In genomic region chr17:18323007-18323406, GRCh38 we compare ENCODE assay signal across 15 cellular contexts. TPM values are rescaled to one million over a fixed set of nuclear protein-coding genes. Genes with fewer than 3 reads are reported as not detected.
DNase-seq lines count a peak whose midpoint lies in the region; ATAC-seq and TF ChIP-seq lines count a peak whose summit lies in the region.
"Had no signal": no experiment of that assay in that cellular context is flagged by ENCODE, and none has a peak within 500 bp of the region (broad histone marks: within the 10 kb centered on the region; RNA-seq: fewer than 3 reads in every experiment).

No MANE protein-coding gene starts in this region.

- H3K4me1 ChIP-seq in GM23248 (ENCODE audit: insufficient read depth), result peaks cover 15% of the 10 kb centered on the region
- peaks cover 22% of the 10 kb centered on the region for H3K4me1 ChIP-seq in OCI-LY7 (ENCODE audit: insufficient read depth, low read length, poor library complexity, severe bottlenecking)
- no peaks in the 10 kb centered on the region for H3K4me1 ChIP-seq in neuronal stem cell (ENCODE audit: control insufficient read depth in 2 of 2, insufficient read depth in 1 of 2, low read depth in 1 of 2, low read length in 2 of 2)

- WGBS in GM23248 (ENCODE audit: low coverage in 1 of 2, low lambda C conversion rate in 2 of 2, missing lambda C conversion rate in 2 of 2), 2 experiments, result 25% methylated on average over 3 of the region's 3 CpGs
- WGBS in neuronal stem cell (ENCODE audit: extremely low coverage in 2 of 2, insufficient read length in 2 of 2, insufficient replicate concordance in 1 of 2), 2 donors, result no CpG with 5 or more reads among the region's 3 CpGs

- H3K79me2 ChIP-seq in GM23248 (ENCODE audit: insufficient read depth), result peaks cover 73% of the 10 kb centered on the region
- H3K79me2 ChIP-seq in OCI-LY7 (ENCODE audit: insufficient read depth, low read depth, low read length), result peaks cover 2% of the 10 kb centered on the region; the same call in 1 of the 2 replicates

- H3K9me3 ChIP-seq in AG04450 (ENCODE audit: control insufficient read depth, insufficient read depth, low read length), result no peaks in the 10 kb centered on the region
- H3K9me3 ChIP-seq in GM23248 (ENCODE audit: low read depth), result no peaks in the 10 kb centered on the region
- no peaks in the 10 kb centered on the region for H3K9me3 ChIP-seq in OCI-LY7 (ENCODE audit: low read length)
- H3K9me3 ChIP-seq in neuronal stem cell (replicated peaks in 1 of 2; ENCODE audit: control insufficient read depth in 2 of 2, insufficient read depth in 1 of 2, low read depth in 1 of 2, low read length in 2 of 2), result peaks cover 0 to 2% of the 10 kb centered on the region in 2 donors
- H3K9me3 ChIP-seq: BLaER1 treated with 17β-estradiol and CSF1 and Interleukin-3, amounts not matched to agents 10 nM and 100 nM; neutrophil had no signal

- DNase-seq in AG04450 (ENCODE audit: low read depth, low spot score), result no peak
- peak; percentile 63 for DNase-seq in GM23248
- DNase-seq in OCI-LY7 (ENCODE audit: low spot score), result peak; percentile 25
- peak; percentile 29 for DNase-seq in epithelial cell of esophagus (ENCODE audit: low read depth)
- no peak for DNase-seq in neuronal stem cell (ENCODE audit: low spot score)
- no peak for DNase-seq in DMS79 (lab: John Stamatoyannopoulos, UW)
- DNase-seq: central memory CD4-positive, alpha-beta T cell; Right ventricle myocardium superior; stimulated activated CD4-positive, alpha-beta T cell treated with anti-CD3 and anti-CD28 coated beads, Interleukin-15, amount 100 ng/mL, for 24 hours had no signal

- no peak overlapping the region for H3K4me2 ChIP-seq in GM23248 (ENCODE audit: unreplicated experiment)
- H3K4me2 ChIP-seq in OCI-LY7 (ENCODE audit: low read length), result no peak overlapping the region
- no peak overlapping the region for H3K4me2 ChIP-seq in neuronal stem cell (ENCODE audit: insufficient read depth, low read length, poor library complexity, severe bottlenecking)

- no peaks in the 10 kb centered on the region for H4K20me1 ChIP-seq in GM23248 (ENCODE audit: insufficient read depth)
- H4K20me1 ChIP-seq in OCI-LY7 (ENCODE audit: insufficient read depth, low read length), result no peaks in the 10 kb centered on the region

- CTCF ChIA-PET in AG04450 (lab: Charles Lee), result no interaction called here
- CTCF ChIA-PET in OCI-LY7 (lab: Charles Lee; ENCODE audit: unreplicated experiment), result interaction anchor here (1.2 kb wide), 1 partner anchor 10 kb away, joined by 3 read pairs; no protein-coding TSS in a partner anchor

- no peak overlapping the region for H2BK5ac ChIP-seq in neuronal stem cell (ENCODE audit: low read length)

- H3K9ac ChIP-seq in GM23248, result no peak overlapping the region
- H3K9ac ChIP-seq in neuronal stem cell (ENCODE audit: low read depth, low read length, poor library complexity), result no peak overlapping the region

- H4K91ac ChIP-seq in neuronal stem cell (ENCODE audit: low read depth, low read length, poor library complexity), result no peak overlapping the region

- in situ Hi-C loops in GM23248 (cut with MboI), result no loop called here

- no peak overlapping the region for H2BK15ac ChIP-seq in neuronal stem cell (ENCODE audit: low read length)

- H2BK12ac ChIP-seq in neuronal stem cell (ENCODE audit: low read length), result no peak overlapping the region

- no peak overlapping the region for H3K18ac ChIP-seq in neuronal stem cell (ENCODE audit: low read length)

- POLR2A ChIA-PET in AG04450 (lab: Yijun Ruan, JAX) (no interaction called here), OCI-LY7 (lab: Charles Lee) (no interaction called here)

- no peak for ATAC-seq in GM18502 (IDR thresholded peaks at IDR 0.05; ENCODE audit: poor library complexity, unreplicated experiment)
- ATAC-seq in HG02885 (IDR thresholded peaks at IDR 0.05; ENCODE audit: poor library complexity, unreplicated experiment), result no peak
- ATAC-seq: WTC11 had no signal

- H3K9me2 ChIP-seq in GM23248 (ENCODE audit: insufficient read depth), result no peaks in the 10 kb centered on the region
- no peaks in the 10 kb centered on the region for H3K9me2 ChIP-seq in OCI-LY7 (ENCODE audit: insufficient read depth, low read length)

- H2AFZ ChIP-seq in GM23248, result no peak overlapping the region
- no peak overlapping the region for H2AFZ ChIP-seq in OCI-LY7 (ENCODE audit: low read length)
- no peak overlapping the region for H2AFZ ChIP-seq in neuronal stem cell (ENCODE audit: low read length)

- no peak overlapping the region for H2AK5ac ChIP-seq in neuronal stem cell (ENCODE audit: low read depth, low read length)

- H3K79me1 ChIP-seq in neuronal stem cell (ENCODE audit: low read depth, low read length), result no peaks in the 10 kb centered on the region

- TF ChIP-seq CTCF in AG04450 (IDR thresholded peaks at IDR 0.05; ENCODE audit: low read depth, low read length), result peak; percentile 14; the same call in 1 of the 2 replicates
- peak; percentile 62 for TF ChIP-seq CTCF in OCI-LY7 (conservative IDR thresholded peaks at IDR 0.05; ENCODE audit: low read length)
- TF ChIP-seq CTCF in epithelial cell of esophagus (IDR thresholded peaks at IDR 0.05; ENCODE audit: insufficient read depth, low read depth, low read length, missing control alignments), result no peak

- H3K36me3 ChIP-seq in GM23248 (ENCODE audit: low read depth) (peaks cover 7% of the 10 kb centered on the region; the same call in 1 of the 2 replicates), OCI-LY7 (ENCODE audit: insufficient read depth, low read length) (peaks cover 49% of the 10 kb centered on the region), neuronal stem cell (replicated peaks in 1 of 2; ENCODE audit: control insufficient read depth in 2 of 2, insufficient read depth in 2 of 2, low read length in 2 of 2) (peaks cover 26 to 82% of the 10 kb centered on the region in 2 donors)

- no peak overlapping the region for H3K27ac ChIP-seq in AG04450 (ENCODE audit: low read depth, low read length)
- H3K27ac ChIP-seq in GM23248, result no peak overlapping the region
- no peak overlapping the region for H3K27ac ChIP-seq in OCI-LY7 (ENCODE audit: low read depth, low read length, poor library complexity, severe bottlenecking)
- H3K27ac ChIP-seq in neuronal stem cell (replicated peaks; ENCODE audit: low read length), result no peak overlapping the region
- H3K27ac ChIP-seq: neutrophil had no signal

- H3K4me3 ChIP-seq in AG04450 (ENCODE audit: low read depth, low read length), result no peak overlapping the region
- H3K4me3 ChIP-seq in GM23248, result no peak overlapping the region
- H3K4me3 ChIP-seq in OCI-LY7 (ENCODE audit: low read depth, low read length, poor library complexity, severe bottlenecking), result no peak overlapping the region
- no peak overlapping the region for H3K4me3 ChIP-seq in epithelial cell of esophagus (ENCODE audit: low read length)
- H3K4me3 ChIP-seq in neuronal stem cell (ENCODE audit: low read length in 2 of 2), result no peak overlapping the region
- H3K4me3 ChIP-seq: BLaER1 treated with 17β-estradiol and CSF1 and Interleukin-3, amounts not matched to agents 10 nM and 100 nM had no signal

- no peak overlapping the region for H3K23ac ChIP-seq in neuronal stem cell (ENCODE audit: low read depth, low read length, poor library complexity)

- no peak overlapping the region for H3K14ac ChIP-seq in neuronal stem cell (ENCODE audit: low read length)

- no peaks in the 10 kb centered on the region for H3F3A ChIP-seq in GM23248 (ENCODE audit: insufficient read depth)

- no peak overlapping the region for H3K4ac ChIP-seq in neuronal stem cell (ENCODE audit: low read length)

- no TSS peak for BruUV-seq in OCI-LY7 (replicated peaks; lab: Mats Ljungman, UMichigan)

- H3K27me3 ChIP-seq in AG04450 (ENCODE audit: control insufficient read depth, insufficient read depth, low read length) (no peaks in the 10 kb centered on the region), GM23248 (replicated peaks; ENCODE audit: insufficient read depth) (no peaks in the 10 kb centered on the region), neuronal stem cell (ENCODE audit: control insufficient read depth in 3 of 3, insufficient read depth in 3 of 3, low read depth in 1 of 3, low read length in 3 of 3) (no peaks in the 10 kb centered on the region)
- H3K27me3 ChIP-seq: BLaER1 treated with 17β-estradiol and CSF1 and Interleukin-3, amounts not matched to agents 10 nM and 100 nM; neutrophil had no signal

- intact Hi-C loops in OCI-LY7 (cut with micrococcal nuclease; ENCODE audit: unreplicated experiment), result no loop called here

- H4K8ac ChIP-seq in neuronal stem cell (ENCODE audit: low read depth, low read length), result no peak overlapping the region

- H2BK120ac ChIP-seq in neuronal stem cell (ENCODE audit: low read depth, low read length), result no peak overlapping the region

RNA-seq across cellular contexts. Expression of gene SMCR8, which starts 7.9 kb away (rescaled TPM):
- 8.5 and 9.1 TPM in 2 replicates for polyA plus RNA-seq in AG04450 (2011; rRNA removed)
- polyA minus RNA-seq in AG04450 (2011; rRNA and poly(A)+ RNA removed), result 14.5 and 16.9 TPM in 2 replicates
- total RNA-seq in GM23248 (2014; rRNA removed; shearing (Covaris generic)), result 10.5 and 15.0 TPM in 2 replicates
- polyA plus RNA-seq in GM23248 (2016; fragmentation: Nextera tagmentation; extraction: Ambion mirVana), result 2.2 and 2.5 TPM in 2 replicates
- 11.1 and 11.8 TPM in 2 replicates for total RNA-seq in OCI-LY7 (2014; rRNA removed; shearing (Covaris generic))
- 16.1 and 16.3 TPM in 2 replicates for total RNA-seq in OCI-LY7 (2022)
- polyA plus RNA-seq in neuronal stem cell (2013, experiment 1 of 2), result 4.7 TPM
- 4.8 TPM for polyA plus RNA-seq in neuronal stem cell (2013, experiment 2 of 2)

RNA-seq across cellular contexts. Expression of gene TOP3A, which starts 8.2 kb away (rescaled TPM):
- polyA plus RNA-seq in AG04450 (2011; rRNA removed) (11.9 and 12.2 TPM in 2 replicates), GM23248 (2016; fragmentation: Nextera tagmentation; extraction: Ambion mirVana) (12.2 and 14.1 TPM in 2 replicates)
- 22.0 and 24.9 TPM in 2 replicates for polyA minus RNA-seq in AG04450 (2011; rRNA and poly(A)+ RNA removed)
- total RNA-seq in GM23248 (2014; rRNA removed; shearing (Covaris generic)), result 23.5 and 47.1 TPM in 2 replicates
- total RNA-seq in OCI-LY7 (2014; rRNA removed; shearing (Covaris generic)), result 48.3 and 48.5 TPM in 2 replicates
- 63.0 and 64.4 TPM in 2 replicates for total RNA-seq in OCI-LY7 (2022)
- polyA plus RNA-seq in neuronal stem cell (2013, experiment 1 of 2), result 18.5 TPM
- 19.5 TPM for polyA plus RNA-seq in neuronal stem cell (2013, experiment 2 of 2)

RNA-seq across cellular contexts. Expression of gene SHMT1, which starts 40.3 kb away (rescaled TPM):
- polyA plus RNA-seq in AG04450 (2011; rRNA removed), result 4.0 and 4.3 TPM in 2 replicates
- 4.7 and 5.7 TPM in 2 replicates for polyA minus RNA-seq in AG04450 (2011; rRNA and poly(A)+ RNA removed)
- total RNA-seq in GM23248 (2014; rRNA removed; shearing (Covaris generic)), result 1.8 and 3.5 TPM in 2 replicates
- 5.1 and 5.9 TPM in 2 replicates for polyA plus RNA-seq in GM23248 (2016; fragmentation: Nextera tagmentation; extraction: Ambion mirVana)
- total RNA-seq in OCI-LY7 (2014; rRNA removed; shearing (Covaris generic)), result 62.7 and 66.5 TPM in 2 replicates
- 92.1 and 101 TPM in 2 replicates for total RNA-seq in OCI-LY7 (2022)
- polyA plus RNA-seq in neuronal stem cell (2013, experiment 1 of 2), result 24.6 TPM
- 24.0 TPM for polyA plus RNA-seq in neuronal stem cell (2013, experiment 2 of 2)

RNA-seq across cellular contexts. Expression of gene EVPLL, which starts 54.6 kb away (rescaled TPM):
- not detected in 2 replicates for polyA plus RNA-seq in AG04450 (2011; rRNA removed)
- polyA minus RNA-seq in AG04450 (2011; rRNA and poly(A)+ RNA removed), result not detected in 2 replicates
- total RNA-seq in GM23248 (2014; rRNA removed; shearing (Covaris generic)), result not detected in 2 replicates
- not detected in 2 replicates for polyA plus RNA-seq in GM23248 (2016; fragmentation: Nextera tagmentation; extraction: Ambion mirVana)
- total RNA-seq in OCI-LY7 (2014; rRNA removed; shearing (Covaris generic)), result not detected in 2 replicates
- total RNA-seq in OCI-LY7 (2022), result 1.2 TPM in 1 of 2 replicates, not detected in the other
- not detected for polyA plus RNA-seq in neuronal stem cell (2013, experiment 1 of 2)
- not detected for polyA plus RNA-seq in neuronal stem cell (2013, experiment 2 of 2)
- total RNA-seq: activated T-helper 1 cell treated with anti-CD3 and anti-CD28 coated beads, Interleukin-12 subunit alpha, Interleukin-12 subunit beta, Interleukin-2, Interleukin-4 antibody, amounts not matched to agents 30 ng/mL and 10 ng/mL and 1 ng/mL, durations not matched to agents 14 hours and 24 hours and 36 hours; Right ventricle myocardium superior; WTC11 had no signal

Comparison
In these comparisons a context has a peak if more than half of its experiments do, and no peak if none do; other contexts are left out.
1. DNase-seq: peak in GM23248 (single experiment), OCI-LY7 (single experiment) and epithelial cell of esophagus (single experiment); none in AG04450 (single experiment), neuronal stem cell (single experiment) and DMS79 (single experiment).
2. RNA of gene SHMT1, which starts 40.3 kb away (total RNA-seq): 62.7 to 101 TPM in OCI-LY7; 1.8 to 3.5 TPM in GM23248; every median in the first group is over 10 times any median in the second.